22 cellular contexts compared by ENCODE assay signal in the genomic region with DNA sequence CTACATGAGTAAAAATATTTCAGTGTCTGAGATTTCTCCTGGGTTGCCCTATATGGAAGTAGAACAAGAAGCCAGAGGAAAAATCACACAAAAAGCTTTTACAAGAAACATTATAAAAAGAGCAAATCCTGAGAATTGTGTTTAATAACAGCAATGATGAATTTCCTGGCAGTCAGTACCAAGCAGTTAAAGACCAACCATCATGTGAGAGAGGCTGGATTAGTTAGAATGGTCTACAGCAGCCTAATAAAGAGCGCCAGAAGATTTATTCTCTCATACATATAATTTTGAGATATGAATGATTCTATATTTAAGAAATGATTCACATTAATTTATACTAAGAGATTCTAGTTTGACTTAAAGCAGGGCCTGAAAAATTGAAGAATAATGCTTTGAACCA. TPM values are rescaled to one million over a fixed set of nuclear protein-coding genes. Genes with fewer than 3 reads are reported as not detected.
DNase-seq lines count a peak whose midpoint lies in the region; ATAC-seq and TF ChIP-seq lines count a peak whose summit lies in the region.
"Had no signal": no experiment of that assay in that cellular context is flagged by ENCODE, and none has a peak within 500 bp of the region (broad histone marks: within the 10 kb centered on the region; RNA-seq: fewer than 3 reads in every experiment).

No MANE protein-coding gene starts in this region.

- no peak for TF ChIP-seq POLR2A in esophagus squamous epithelium (IDR thresholded peaks at IDR 0.05)

- TF ChIP-seq EP300 in neural cell (conservative IDR thresholded peaks at IDR 0.05; ENCODE audit: poor library complexity, severe bottlenecking): no peak

- H3K9me3 ChIP-seq in left ventricle myocardium inferior (replicated peaks) (peaks cover 7% of the 10 kb centered on the region), heart right ventricle (peaks cover 0 to 10% (median 0%) of the 10 kb centered on the region in 11 donors), esophagus squamous epithelium (no peaks in the 10 kb centered on the region), neural cell (ENCODE audit: low read length) (peaks cover 2% of the 10 kb centered on the region)

- no peak overlapping the region for H3K9ac ChIP-seq in neural cell (ENCODE audit: low read length)

- H3K4me2 ChIP-seq in neural cell (ENCODE audit: low read length): no peak overlapping the region
- H3K4me2 ChIP-seq: GM23338 had no signal

- no peaks in the 10 kb centered on the region for H4K20me1 ChIP-seq in neural cell (ENCODE audit: insufficient read depth)

- TF ChIP-seq RAD21 in neural cell (conservative IDR thresholded peaks at IDR 0.05): no peak

- intact Hi-C loops in left ventricle myocardium inferior (cut with micrococcal nuclease): no loop called here
- intact Hi-C loops in heart right ventricle (cut with DNase I): loop anchor here in 1 of 10 donors (10.0 kb wide), 1 partner anchor 59 kb away; no protein-coding TSS in a partner anchor
- intact Hi-C loops in esophagus squamous epithelium (cut with DNase I): no loop called here
- intact Hi-C loops in left colon (cut with DNase I, micrococcal nuclease): no loop called here

- H3K27me3 ChIP-seq in left ventricle myocardium inferior (ENCODE audit: low read depth): no peaks in the 10 kb centered on the region
- no peaks in the 10 kb centered on the region for H3K27me3 ChIP-seq in heart right ventricle
- H3K27me3 ChIP-seq in esophagus squamous epithelium: no peaks in the 10 kb centered on the region
- no peaks in the 10 kb centered on the region for H3K27me3 ChIP-seq in neural cell (ENCODE audit: insufficient read depth, low read depth, low read length)
- H3K27me3 ChIP-seq: MG63 had no signal

- H3K79me2 ChIP-seq in neural cell (replicated peaks; ENCODE audit: insufficient read depth, low read length): no peaks in the 10 kb centered on the region

- 57 to 81% methylated on average over 1 of the region's 1 CpG for WGBS in heart right ventricle, 2 donors
- WGBS in esophagus squamous epithelium, 2 donors: 71 to 85% methylated on average over 1 of the region's 1 CpG

- DNase-seq in left ventricle myocardium inferior (no peak), heart right ventricle (no peak), esophagus squamous epithelium (lab: John Stamatoyannopoulos, UW) (no peak), left colon (no peak)
- DNase-seq in activated CD4-positive, CD25-positive, alpha-beta regulatory T cell treated with anti-CD3 and anti-CD28 coated beads, Interleukin-2, amount 50 U/mL, for 72 hours: no peak
- DNase-seq: Calu3; CD8-positive, alpha-beta memory T cell; DMS153; MG63; NCI-H1694 treated with DMSO at 0.1 percent for 48 hours; NCI-H2081 treated with DMSO at 0.1 percent for 48 hours; NCI-H446 treated with DMSO at 0.1 percent for 48 hours; NCI-H526 treated with DMSO at 0.1 percent for 48 hours; OCI-M1 had no signal

- ATAC-seq in heart right ventricle (no peak), GM21423 (IDR thresholded peaks at IDR 0.05; ENCODE audit: unreplicated experiment) (no peak), left colon (no peak)
- ATAC-seq: GM23338, HepG2, K562 had no signal

- peak overlapping the region; percentile 6 for H3K27ac ChIP-seq in left ventricle myocardium inferior (replicated peaks)
- peak overlapping the region in 5 of 10 donors; percentile 1 to 39 (median 11) for H3K27ac ChIP-seq in heart right ventricle
- H3K27ac ChIP-seq in esophagus squamous epithelium: peak overlapping the region in 3 of 4 donors; percentile 1 to 5 (median 2)
- H3K27ac ChIP-seq in neural cell (ENCODE audit: low read length): peak overlapping the region; percentile 44
- H3K27ac ChIP-seq: C4-2B, HL-60 had no signal

- H3K4me3 ChIP-seq in left ventricle myocardium inferior: no peak overlapping the region
- no peak overlapping the region for H3K4me3 ChIP-seq in heart right ventricle
- H3K4me3 ChIP-seq in esophagus squamous epithelium: no peak overlapping the region
- H3K4me3 ChIP-seq in neural cell (ENCODE audit: low read length): no peak overlapping the region
- H3K4me3 ChIP-seq: GM23338, HAP-1, K562, MG63 had no signal

- H3K36me3 ChIP-seq in left ventricle myocardium inferior: no peaks in the 10 kb centered on the region
- H3K36me3 ChIP-seq in heart right ventricle: no peaks in the 10 kb centered on the region
- no peaks in the 10 kb centered on the region for H3K36me3 ChIP-seq in esophagus squamous epithelium
- H3K36me3 ChIP-seq in neural cell (ENCODE audit: insufficient read depth, low read length): no peaks in the 10 kb centered on the region
- H3K36me3 ChIP-seq: HAP-1, MG63 had no signal

- H3K4me1 ChIP-seq in left ventricle myocardium inferior (peaks cover 25% of the 10 kb centered on the region), heart right ventricle (peaks cover 0 to 24% (median 16%) of the 10 kb centered on the region in 9 donors), esophagus squamous epithelium (no peaks in the 10 kb centered on the region)
- H3K4me1 ChIP-seq: HAP-1 had no signal

- TF ChIP-seq CTCF in left ventricle myocardium inferior (IDR thresholded peaks at IDR 0.05; ENCODE audit: borderline replicate concordance) (no peak), heart right ventricle (IDR thresholded peaks at IDR 0.05) (no peak), esophagus squamous epithelium (IDR thresholded peaks at IDR 0.05) (no peak), neural cell (IDR thresholded peaks at IDR 0.05; ENCODE audit: poor library complexity, severe bottlenecking) (no peak)

- no peaks in the 10 kb centered on the region for H3K9me2 ChIP-seq in neural cell (ENCODE audit: insufficient read depth, low read length)

- no peaks in the 10 kb centered on the region for H3F3A ChIP-seq in neural cell (ENCODE audit: insufficient read depth, low read length, poor library complexity, severe bottlenecking)

- no peak overlapping the region for H2AFZ ChIP-seq in neural cell (ENCODE audit: low read depth, low read length)
- H2AFZ ChIP-seq: GM23338 had no signal

TF ChIP-seq in neural cell, 6 proteins besides CTCF, POLR2A, EP300 and RAD21:
- TF ChIP-seq TAF1 (IDR thresholded peaks at IDR 0.05; ENCODE audit: low read depth) (no peak), SMC3 (conservative IDR thresholded peaks at IDR 0.05; ENCODE audit: poor library complexity) (no peak), POLR2AphosphoS5 (IDR thresholded peaks at IDR 0.05) (no peak), EZH2 (IDR thresholded peaks at IDR 0.05; ENCODE audit: borderline replicate concordance, insufficient read depth, low read length, poor library complexity, severe bottlenecking) (no peak), MXI1 (conservative IDR thresholded peaks at IDR 0.05; ENCODE audit: poor library complexity, severe bottlenecking) (no peak)
- TF ChIP-seq, protein P1, sequence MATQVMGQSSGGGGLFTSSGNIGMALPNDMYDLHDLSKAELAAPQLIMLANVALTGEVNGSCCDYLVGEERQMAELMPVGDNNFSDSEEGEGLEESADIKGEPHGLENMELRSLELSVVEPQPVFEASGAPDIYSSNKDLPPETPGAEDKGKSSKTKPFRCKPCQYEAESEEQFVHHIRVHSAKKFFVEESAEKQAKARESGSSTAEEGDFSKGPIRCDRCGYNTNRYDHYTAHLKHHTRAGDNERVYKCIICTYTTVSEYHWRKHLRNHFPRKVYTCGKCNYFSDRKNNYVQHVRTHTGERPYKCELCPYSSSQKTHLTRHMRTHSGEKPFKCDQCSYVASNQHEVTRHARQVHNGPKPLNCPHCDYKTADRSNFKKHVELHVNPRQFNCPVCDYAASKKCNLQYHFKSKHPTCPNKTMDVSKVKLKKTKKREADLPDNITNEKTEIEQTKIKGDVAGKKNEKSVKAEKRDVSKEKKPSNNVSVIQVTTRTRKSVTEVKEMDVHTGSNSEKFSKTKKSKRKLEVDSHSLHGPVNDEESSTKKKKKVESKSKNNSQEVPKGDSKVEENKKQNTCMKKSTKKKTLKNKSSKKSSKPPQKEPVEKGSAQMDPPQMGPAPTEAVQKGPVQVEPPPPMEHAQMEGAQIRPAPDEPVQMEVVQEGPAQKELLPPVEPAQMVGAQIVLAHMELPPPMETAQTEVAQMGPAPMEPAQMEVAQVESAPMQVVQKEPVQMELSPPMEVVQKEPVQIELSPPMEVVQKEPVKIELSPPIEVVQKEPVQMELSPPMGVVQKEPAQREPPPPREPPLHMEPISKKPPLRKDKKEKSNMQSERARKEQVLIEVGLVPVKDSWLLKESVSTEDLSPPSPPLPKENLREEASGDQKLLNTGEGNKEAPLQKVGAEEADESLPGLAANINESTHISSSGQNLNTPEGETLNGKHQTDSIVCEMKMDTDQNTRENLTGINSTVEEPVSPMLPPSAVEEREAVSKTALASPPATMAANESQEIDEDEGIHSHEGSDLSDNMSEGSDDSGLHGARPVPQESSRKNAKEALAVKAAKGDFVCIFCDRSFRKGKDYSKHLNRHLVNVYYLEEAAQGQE (IDR thresholded peaks at IDR 0.05; ENCODE audit: borderline replicate concordance): no peak
TF ChIP-seq in neural cell: peak in this region for 0.

RNA-seq across cellular contexts. Expression of a gene that starts 59.8 kb away (rescaled TPM):
- 13.9 TPM for total RNA-seq in left ventricle myocardium inferior
- 10 to 100 TPM; 12.2 to 25.8 (median 23.4) TPM for total RNA-seq in heart right ventricle
- polyA plus RNA-seq in heart right ventricle: 1 to 10 TPM; 6.1 to 7.6 TPM
- 10 to 100 TPM in 2 of 4 donors, 1 to 10 TPM in 2; 8.8 to 21.4 (median 11.2) TPM for total RNA-seq in esophagus squamous epithelium
- polyA plus RNA-seq in neural cell: 3.0 and 6.9 TPM in 2 replicates
- 17.9 and 26.8 TPM in 2 replicates for polyA minus RNA-seq in neural cell
- 10 to 100 TPM; 16.2 to 19.4 TPM for total RNA-seq in left colon
